Comparison of ENCODE assay signal across 1 cellular context in genomic region chr14:21258889-21259787, GRCh38.
TF ChIP-seq lines count a peak whose summit lies in the region.

No MANE protein-coding gene starts in this region.

TF ChIP-seq in SK-N-SH treated with all-trans-retinoic acid at 6 μM for 48 hours, 23 proteins besides CTCF, POLR2A, EP300 and RAD21 (continued from another document):
- TF ChIP-seq, protein P1, sequence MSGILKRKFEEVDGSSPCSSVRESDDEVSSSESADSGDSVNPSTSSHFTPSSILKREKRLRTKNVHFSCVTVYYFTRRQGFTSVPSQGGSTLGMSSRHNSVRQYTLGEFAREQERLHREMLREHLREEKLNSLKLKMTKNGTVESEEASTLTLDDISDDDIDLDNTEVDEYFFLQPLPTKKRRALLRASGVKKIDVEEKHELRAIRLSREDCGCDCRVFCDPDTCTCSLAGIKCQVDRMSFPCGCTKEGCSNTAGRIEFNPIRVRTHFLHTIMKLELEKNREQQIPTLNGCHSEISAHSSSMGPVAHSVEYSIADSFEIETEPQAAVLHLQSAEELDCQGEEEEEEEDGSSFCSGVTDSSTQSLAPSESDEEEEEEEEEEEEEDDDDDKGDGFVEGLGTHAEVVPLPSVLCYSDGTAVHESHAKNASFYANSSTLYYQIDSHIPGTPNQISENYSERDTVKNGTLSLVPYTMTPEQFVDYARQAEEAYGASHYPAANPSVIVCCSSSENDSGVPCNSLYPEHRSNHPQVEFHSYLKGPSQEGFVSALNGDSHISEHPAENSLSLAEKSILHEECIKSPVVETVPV (CRISPR knock-in tag; IDR thresholded peaks at IDR 0.05) = no peak
- TF ChIP-seq GLIS3 (CRISPR knock-in tag; IDR thresholded peaks at IDR 0.05) (no peak; the same call in 1 of the 2 replicates), ZC3H10 (CRISPR knock-in tag; IDR thresholded peaks at IDR 0.05) (no peak), PPARA (CRISPR knock-in tag; IDR thresholded peaks at IDR 0.05; ENCODE audit: borderline replicate concordance) (no peak), ZFP3 (CRISPR knock-in tag; IDR thresholded peaks at IDR 0.05) (no peak)
